18 cellular contexts compared by ENCODE assay signal in genomic region chr12:50050119-50050385, GRCh38. TPM values are rescaled to one million over a fixed set of nuclear protein-coding genes. Genes with fewer than 3 reads are reported as not detected.
DNase-seq lines count a peak whose midpoint lies in the region; FAIRE-seq and TF ChIP-seq lines count a peak whose summit lies in the region.
"Had no signal": no experiment of that assay in that cellular context is flagged by ENCODE, and none has a peak within 500 bp of the region (broad histone marks: within the 10 kb centered on the region; RNA-seq: fewer than 3 reads in every experiment).

No MANE protein-coding gene starts in this region.

- no peaks in the 10 kb centered on the region for H3K4me1 ChIP-seq in keratinocyte (ENCODE audit: control insufficient read depth, extremely low read depth, insufficient read depth, low read length)
- H3K4me1 ChIP-seq in skeletal muscle satellite cell (ENCODE audit: control insufficient read depth, insufficient read depth, low read length) = peaks cover 5% of the 10 kb centered on the region
- H3K4me1 ChIP-seq: parathyroid adenoma had no signal

- dilution Hi-C loops in keratinocyte (cut with MboI; ENCODE audit: extremely low pct_ligation_motif_present, low sequenced_read_pairs) = loop anchor here (25.0 kb wide), 1 partner anchor 188 kb away; no protein-coding TSS in a partner anchor

- FAIRE-seq in keratinocyte (lab: Jason Lieb, UNC) = no peak

- no peaks in the 10 kb centered on the region for H3K9me1 ChIP-seq in keratinocyte (ENCODE audit: control insufficient read depth, extremely low read depth, insufficient read depth, low read length)

- no peaks in the 10 kb centered on the region for H3K9me3 Mint-ChIP-seq in HFFc6
- H3K9me3 Mint-ChIP-seq: activated T-cell treated with anti-CD3 and anti-CD28 coated beads, Interleukin-2, amount 50 U/mL, for 4 hours; CD4-positive, alpha-beta memory T cell had no signal

- no peaks in the 10 kb centered on the region for H3K36me3 ChIP-seq in keratinocyte (ENCODE audit: control insufficient read depth in 2 of 2, extremely low read depth in 1 of 2, insufficient read depth in 2 of 2, low read length in 2 of 2)
- H3K36me3 ChIP-seq in skeletal muscle satellite cell (ENCODE audit: insufficient read depth, low read length) = no peaks in the 10 kb centered on the region
- H3K36me3 ChIP-seq: esophagus muscularis mucosa, tibial nerve had no signal

- H3K4me2 ChIP-seq in keratinocyte (ENCODE audit: control insufficient read depth, extremely low read depth, insufficient read depth, low read depth, low read length) (peak overlapping the region; percentile 67), skeletal muscle satellite cell (ENCODE audit: low read length) (peak overlapping the region; percentile 77)

- H3K79me2 ChIP-seq in keratinocyte (ENCODE audit: control insufficient read depth, insufficient read depth, low read length) = no peaks in the 10 kb centered on the region
- H3K79me2 ChIP-seq: parathyroid adenoma had no signal

- H3K4me3 Mint-ChIP-seq in HFFc6 = peak overlapping the region; percentile 60; the same call in 1 of the 2 replicates
- H3K4me3 Mint-ChIP-seq: activated T-cell treated with anti-CD3 and anti-CD28 coated beads, Interleukin-2, amount 50 U/mL, for 4 hours; CD4-positive, alpha-beta memory T cell had no signal

- no peak overlapping the region for H2AFZ ChIP-seq in keratinocyte (ENCODE audit: control insufficient read depth, low read length)

- H3K9me3 ChIP-seq in keratinocyte (ENCODE audit: control insufficient read depth, low read depth, low read length) (no peaks in the 10 kb centered on the region), skeletal muscle satellite cell (replicated peaks; ENCODE audit: low read length) (no peaks in the 10 kb centered on the region)
- H3K9me3 ChIP-seq: esophagus muscularis mucosa, tibial nerve had no signal

- H3K27me3 Mint-ChIP-seq in HFFc6 (ENCODE audit: insufficient read depth) = peaks cover 26% of the 10 kb centered on the region

- H3K27ac ChIP-seq in keratinocyte (ENCODE audit: control insufficient read depth, insufficient read depth, low read length) (no peak overlapping the region), substantia nigra (ENCODE audit: low read depth, low read length, poor library complexity, severe bottlenecking) (no peak overlapping the region)
- H3K27ac ChIP-seq: parathyroid adenoma had no signal

- H3K9ac ChIP-seq in keratinocyte (ENCODE audit: control insufficient read depth, extremely low read depth, insufficient read depth, low read length) = peak overlapping the region; percentile 15
- H3K9ac ChIP-seq in skeletal muscle satellite cell (ENCODE audit: low read depth, low read length) = no peak overlapping the region
- H3K9ac ChIP-seq: parathyroid adenoma had no signal

- no peaks in the 10 kb centered on the region for H3K4me1 Mint-ChIP-seq in HFFc6 (ENCODE audit: low read depth)
- H3K4me1 Mint-ChIP-seq: CD4-positive, alpha-beta memory T cell had no signal

- DNase-seq in HFFc6 (no peak), astrocyte of the cerebellum (ENCODE audit: low read depth) (no peak), keratinocyte (ENCODE audit: low read depth, low spot score) (no peak), retina (no peak), substantia nigra (lab: John Stamatoyannopoulos, UW) (no peak), SHP77 (lab: John Stamatoyannopoulos, UW) (no peak)
- DNase-seq: activated CD4-positive, alpha-beta T cell treated with anti-CD3 and anti-CD28 coated beads for 48 hours; activated T-cell treated with anti-CD3 and anti-CD28 coated beads, Interleukin-2, amount 50 U/mL, for 4 hours; CD4-positive, alpha-beta memory T cell; midbrain; NCI-H2029 treated with DMSO at 0.1 percent for 48 hours; NCI-H774; T-helper 9 cell had no signal

- H3K4me3 ChIP-seq in astrocyte of the cerebellum (ENCODE audit: low read depth, low read length) (peak overlapping the region; percentile 12), keratinocyte (ENCODE audit: control insufficient read depth in 2 of 3, extremely low read depth in 1 of 3, insufficient read depth in 2 of 3, low read depth in 1 of 3, low read length in 3 of 3) (peak overlapping the region in 1 of 3 experiments; percentile 12), skeletal muscle satellite cell (ENCODE audit: low read length) (peak overlapping the region; percentile 53)

- H4K20me1 ChIP-seq in keratinocyte (ENCODE audit: control insufficient read depth, extremely low read depth, insufficient read depth, low read length) = no peaks in the 10 kb centered on the region

- in situ Hi-C loops in astrocyte of the cerebellum (cut with HindIII; ENCODE audit: low sequenced_read_pairs) = no loop called here

- H3K27ac Mint-ChIP-seq in HFFc6 = no peak overlapping the region
- H3K27ac Mint-ChIP-seq: CD4-positive, alpha-beta memory T cell had no signal

- no peaks in the 10 kb centered on the region for H3K36me3 Mint-ChIP-seq in HFFc6 (ENCODE audit: low read depth)
- H3K36me3 Mint-ChIP-seq: CD4-positive, alpha-beta memory T cell had no signal

- peaks cover 14% of the 10 kb centered on the region for H3K27me3 ChIP-seq in keratinocyte (ENCODE audit: control insufficient read depth, extremely low read depth, insufficient read depth, low read length)
- H3K27me3 ChIP-seq in skeletal muscle satellite cell (ENCODE audit: control insufficient read depth, insufficient read depth, low read length) = peaks cover 57% of the 10 kb centered on the region

- TF ChIP-seq CTCF in HFFc6 (IDR thresholded peaks at IDR 0.05) = no peak
- no peak for TF ChIP-seq CTCF in astrocyte of the cerebellum (IDR thresholded peaks at IDR 0.05; ENCODE audit: low read depth, low read length, missing control alignments)
- no peak for TF ChIP-seq CTCF in keratinocyte (optimal IDR thresholded peaks at IDR 0.05 in 1 of 3, IDR thresholded peaks at IDR 0.05 in 1 of 3, conservative IDR thresholded peaks at IDR 0.05 in 1 of 3; ENCODE audit: extremely low read depth in 1 of 3, insufficient read depth in 2 of 3, low read length in 3 of 3)

RNA-seq across cellular contexts. Expression of gene ASIC1, which starts 7.3 kb away (rescaled TPM):
- 1 to 10 TPM; 1.3 to 2.4 (median 1.6) TPM for total RNA-seq in HFFc6 (2021; fragmentation: NEBNext Ultra II Directional; extraction: Animal tissue kit (Norgen Biotek cat#: 25700))
- 5.7 to 8.3 TPM (median 5.7 TPM) in 3 replicates for polyA plus RNA-seq in keratinocyte
- 0.46 TPM for polyA plus RNA-seq in keratinocyte (2011; ENCODE audit: low read depth)
- 4.0 and 5.1 TPM in 2 replicates for polyA plus RNA-seq in keratinocyte (2011; cell fraction: cytosol; rRNA removed)
- polyA plus RNA-seq in keratinocyte (2011; cell fraction: nucleus; rRNA removed) = 15.8 and 19.7 TPM in 2 replicates
- 0.47 and 5.4 TPM in 2 replicates for polyA plus RNA-seq in keratinocyte (2012; ENCODE audit: low replicate concordance)
- polyA minus RNA-seq in keratinocyte = 8.2 to 10.1 TPM (median 9.4 TPM) in 3 replicates
- polyA minus RNA-seq in keratinocyte (2011; cell fraction: cytosol; rRNA and poly(A)+ RNA removed) = 5.0 TPM
- 9.2 and 10.4 TPM in 2 replicates for polyA minus RNA-seq in keratinocyte (2011; cell fraction: nucleus; rRNA and poly(A)+ RNA removed)
- total RNA-seq in skeletal muscle satellite cell (2012; rRNA removed) = 0.76 and 0.87 TPM in 2 replicates
- polyA plus RNA-seq: CD4-positive, alpha-beta memory T cell had no signal

RNA-seq across cellular contexts. Expression of gene RACGAP1, which starts 24.8 kb away (rescaled TPM):
- 100 to 1,000 TPM in 5 of 6 experiments, 10 to 100 TPM in 1; 52.6 to 119 (median 104) TPM for total RNA-seq in HFFc6 (2021; fragmentation: NEBNext Ultra II Directional; extraction: Animal tissue kit (Norgen Biotek cat#: 25700))
- 27.7 to 57.1 TPM (median 45.2 TPM) in 3 replicates for polyA plus RNA-seq in keratinocyte
- polyA plus RNA-seq in keratinocyte (2011; ENCODE audit: low read depth) = 23.0 TPM
- polyA plus RNA-seq in keratinocyte (2011; cell fraction: cytosol; rRNA removed) = 28.6 and 33.2 TPM in 2 replicates
- polyA plus RNA-seq in keratinocyte (2011; cell fraction: nucleus; rRNA removed) = 36.0 and 38.0 TPM in 2 replicates
- polyA plus RNA-seq in keratinocyte (2012; ENCODE audit: low replicate concordance) = 11.4 and 46.5 TPM in 2 replicates
- polyA minus RNA-seq in keratinocyte = 32.5 to 86.8 TPM (median 60.9 TPM) in 3 replicates
- 34.7 TPM for polyA minus RNA-seq in keratinocyte (2011; cell fraction: cytosol; rRNA and poly(A)+ RNA removed)
- polyA minus RNA-seq in keratinocyte (2011; cell fraction: nucleus; rRNA and poly(A)+ RNA removed) = 19.9 and 36.4 TPM in 2 replicates
- total RNA-seq in skeletal muscle satellite cell (2012; rRNA removed) = 36.5 and 60.9 TPM in 2 replicates

RNA-seq across cellular contexts. Expression of gene SMARCD1, which starts 35.1 kb away (rescaled TPM):
- 10 to 100 TPM; 37.6 to 59.1 (median 44.2) TPM for total RNA-seq in HFFc6 (2021; fragmentation: NEBNext Ultra II Directional; extraction: Animal tissue kit (Norgen Biotek cat#: 25700))
- 48.8 to 91.5 TPM (median 56.6 TPM) in 3 replicates for polyA plus RNA-seq in keratinocyte
- polyA plus RNA-seq in keratinocyte (2011; ENCODE audit: low read depth) = 8.5 TPM
- polyA plus RNA-seq in keratinocyte (2011; cell fraction: cytosol; rRNA removed) = 55.1 and 66.1 TPM in 2 replicates
- polyA plus RNA-seq in keratinocyte (2011; cell fraction: nucleus; rRNA removed) = 111 and 123 TPM in 2 replicates
- 22.9 and 58.4 TPM in 2 replicates for polyA plus RNA-seq in keratinocyte (2012; ENCODE audit: low replicate concordance)
- polyA minus RNA-seq in keratinocyte = 60.3 to 102 TPM (median 82.5 TPM) in 3 replicates
- polyA minus RNA-seq in keratinocyte (2011; cell fraction: cytosol; rRNA and poly(A)+ RNA removed) = 50.6 TPM
- 31.0 and 51.3 TPM in 2 replicates for polyA minus RNA-seq in keratinocyte (2011; cell fraction: nucleus; rRNA and poly(A)+ RNA removed)
- total RNA-seq in skeletal muscle satellite cell (2012; rRNA removed) = 29.9 and 39.5 TPM in 2 replicates

RNA-seq across cellular contexts. Expression of gene GPD1, which starts 53.8 kb away (rescaled TPM):
- total RNA-seq in HFFc6 (2021; fragmentation: NEBNext Ultra II Directional; extraction: Animal tissue kit (Norgen Biotek cat#: 25700)) = under 1 TPM in 1 of 6 experiments, not detected in 5; 0.20 TPM
- polyA plus RNA-seq in keratinocyte = 0.13 to 0.22 TPM (median 0.17 TPM) in 3 replicates
- 0.11 TPM for polyA plus RNA-seq in keratinocyte (2011; ENCODE audit: low read depth)
- 0.07 and 0.16 TPM in 2 replicates for polyA plus RNA-seq in keratinocyte (2011; cell fraction: cytosol; rRNA removed)
- polyA plus RNA-seq in keratinocyte (2011; cell fraction: nucleus; rRNA removed) = 0.38 and 0.63 TPM in 2 replicates
- polyA plus RNA-seq in keratinocyte (2012; ENCODE audit: low replicate concordance) = 0.08 and 0.29 TPM in 2 replicates
- not detected in 3 replicates for polyA minus RNA-seq in keratinocyte
- not detected for polyA minus RNA-seq in keratinocyte (2011; cell fraction: cytosol; rRNA and poly(A)+ RNA removed)
- polyA minus RNA-seq in keratinocyte (2011; cell fraction: nucleus; rRNA and poly(A)+ RNA removed) = 0.21 and 0.93 TPM in 2 replicates
- total RNA-seq in skeletal muscle satellite cell (2012; rRNA removed) = 0.25 TPM in 1 of 2 replicates, not detected in the other
- total RNA-seq: chondrocyte had no signal
- polyA plus RNA-seq: CD4-positive, alpha-beta memory T cell had no signal
